Comparison of ENCODE assay signal across 10 cellular contexts in genomic region chr11:101127699-101128570, GRCh38. TPM values are rescaled to one million over a fixed set of nuclear protein-coding genes. Genes with fewer than 3 reads are reported as not detected.
DNase-seq lines count a peak whose midpoint lies in the region; ATAC-seq and TF ChIP-seq lines count a peak whose summit lies in the region.
"Had no signal": no experiment of that assay in that cellular context is flagged by ENCODE, and none has a peak within 500 bp of the region (broad histone marks: within the 10 kb centered on the region; RNA-seq: fewer than 3 reads in every experiment).

No MANE protein-coding gene starts in this region.

- H3K27ac ChIP-seq in mammary epithelial cell (ENCODE audit: insufficient read depth, low read depth, low read length) (no peak overlapping the region), left lung (peak overlapping the region; percentile 30 to 76), thymus (ENCODE audit: low read depth) (no peak overlapping the region)

- H3K79me2 ChIP-seq in mammary epithelial cell (ENCODE audit: insufficient read depth, low read length), result no peaks in the 10 kb centered on the region

- DNase-seq in NCI-H2171 treated with DMSO at 0.1 percent for 48 hours (lab: John Stamatoyannopoulos, UW) (peak; percentile 21), NCI-H2171 (lab: John Stamatoyannopoulos, UW) (no peak), mammary epithelial cell (no peak), left lung (peak in 1 of 2 donors; percentile 77), glomerular visceral epithelial cell (ENCODE audit: extremely low spot score) (no peak), NCI-H2107 (lab: John Stamatoyannopoulos, UW) (no peak)
- DNase-seq in central memory CD4-positive, alpha-beta T cell, result no peak
- DNase-seq: activated CD4-positive, alpha-beta T cell treated with anti-CD3 and anti-CD28 coated beads, Interleukin-2, amount 10 ng/mL, durations not matched to agents 24 days and 14 days had no signal

- H3K9ac ChIP-seq in mammary epithelial cell (ENCODE audit: insufficient read depth, low read length), result no peak overlapping the region

- H4K20me1 ChIP-seq in mammary epithelial cell (ENCODE audit: insufficient read depth, low read length), result no peaks in the 10 kb centered on the region

- no peaks in the 10 kb centered on the region for H3K36me3 ChIP-seq in mammary epithelial cell (ENCODE audit: insufficient read depth, low read length)
- H3K36me3 ChIP-seq in left lung, result no peaks in the 10 kb centered on the region
- H3K36me3 ChIP-seq in thymus (ENCODE audit: control insufficient read depth, insufficient read depth), result no peaks in the 10 kb centered on the region

- in situ Hi-C loops in mammary epithelial cell (cut with MboI; ENCODE audit: low sequenced_read_pairs in 2 of 2), result no loop called here

- dilution Hi-C loops in mammary epithelial cell (cut with HindIII; ENCODE audit: low sequenced_read_pairs), result no loop called here

- H3K4me3 ChIP-seq in mammary epithelial cell (replicated peaks in 1 of 3; ENCODE audit: insufficient read depth in 1 of 3, low read depth in 2 of 3, low read length in 3 of 3) (peak overlapping the region in 2 of 3 experiments; percentile 10 to 11), left lung (peak overlapping the region; percentile 37 to 43), thymus (ENCODE audit: low read length) (peak overlapping the region; percentile 23)

- H3K4me1 ChIP-seq in mammary epithelial cell (ENCODE audit: insufficient read depth, low read length), result peaks cover 17% of the 10 kb centered on the region
- H3K4me1 ChIP-seq in left lung, result peaks cover 0 to 7% of the 10 kb centered on the region in 2 donors
- no peaks in the 10 kb centered on the region for H3K4me1 ChIP-seq in thymus (ENCODE audit: control insufficient read depth, insufficient read depth, low read length)

- H3K27me3 ChIP-seq in mammary epithelial cell (ENCODE audit: insufficient read depth, low read length), result peaks cover 55% of the 10 kb centered on the region
- peaks cover 39 to 68% of the 10 kb centered on the region in 2 donors for H3K27me3 ChIP-seq in left lung
- H3K27me3 ChIP-seq in thymus (ENCODE audit: control insufficient read depth, insufficient read depth), result peaks cover 43% of the 10 kb centered on the region

- H3K9me3 ChIP-seq in mammary epithelial cell (replicated peaks; ENCODE audit: insufficient read depth, low read length), result no peaks in the 10 kb centered on the region
- no peaks in the 10 kb centered on the region for H3K9me3 ChIP-seq in left lung
- no peaks in the 10 kb centered on the region for H3K9me3 ChIP-seq in thymus (ENCODE audit: control insufficient read depth)

- ATAC-seq in left lung, result peak; percentile 29

- intact Hi-C loops in mammary epithelial cell (cut with micrococcal nuclease) (loop anchor here (5.0 kb wide), 1 partner anchor 194 kb away; no protein-coding TSS in a partner anchor), left lung (cut with DNase I) (no loop called here)

- 3% methylated on average over 44 of the region's 93 CpGs for WGBS in mammary epithelial cell (ENCODE audit: low coverage, missing lambda C conversion rate)
- 3% methylated on average over 93 of the region's 93 CpGs for WGBS in thymus

- CTCF ChIA-PET in mammary epithelial cell (lab: Charles Lee; ENCODE audit: low non-redundant PET), result no interaction called here

- H3K4me2 ChIP-seq in mammary epithelial cell (ENCODE audit: insufficient read depth, low read depth, low read length), result peak overlapping the region; percentile 85

- no TSS peak for BruUV-seq in mammary epithelial cell (replicated peaks; lab: Mats Ljungman, UMichigan)

- no peak for TF ChIP-seq CTCF in mammary epithelial cell (conservative IDR thresholded peaks at IDR 0.05 in 1 of 2, IDR thresholded peaks at IDR 0.05 in 1 of 2; ENCODE audit: extremely low read depth in 1 of 2, insufficient read depth in 1 of 2, low read depth in 1 of 2, low read length in 2 of 2)
- no peak for TF ChIP-seq CTCF in left lung (IDR thresholded peaks at IDR 0.05)

- H2AFZ ChIP-seq in mammary epithelial cell (ENCODE audit: low read depth, low read length), result peak overlapping the region; percentile 67

RNA-seq across cellular contexts. Expression of gene PGR, which starts 1.7 kb away (rescaled TPM):
- total RNA-seq in mammary epithelial cell (1 to 10 TPM in 1 of 2 donors, under 1 TPM in 1; 0.61 to 3.7 TPM), left lung (1 to 10 TPM; 2.0 to 2.2 TPM)
- polyA plus RNA-seq in mammary epithelial cell (not detected), thymus (0.07 TPM)
- not detected for polyA minus RNA-seq in mammary epithelial cell
- total RNA-seq: activated CD4-positive, alpha-beta T cell treated with anti-CD3 and anti-CD28 coated beads, Interleukin-2, amount 10 ng/mL, durations not matched to agents 24 days and 14 days; lung microvascular endothelial cell had no signal

Comparison
In these comparisons a context has a peak if more than half of its experiments do, and no peak if none do; other contexts are left out.
1. H3K27ac ChIP-seq: peak in left lung (2 of 2); none in mammary epithelial cell (single experiment) and thymus (single experiment).
2. Peak in every context shown above with its lines, with median percentiles within 50 percentile points of each other: H3K4me3 ChIP-seq.